Comparison of ENCODE assay signal across 17 cellular contexts in the genomic region with DNA sequence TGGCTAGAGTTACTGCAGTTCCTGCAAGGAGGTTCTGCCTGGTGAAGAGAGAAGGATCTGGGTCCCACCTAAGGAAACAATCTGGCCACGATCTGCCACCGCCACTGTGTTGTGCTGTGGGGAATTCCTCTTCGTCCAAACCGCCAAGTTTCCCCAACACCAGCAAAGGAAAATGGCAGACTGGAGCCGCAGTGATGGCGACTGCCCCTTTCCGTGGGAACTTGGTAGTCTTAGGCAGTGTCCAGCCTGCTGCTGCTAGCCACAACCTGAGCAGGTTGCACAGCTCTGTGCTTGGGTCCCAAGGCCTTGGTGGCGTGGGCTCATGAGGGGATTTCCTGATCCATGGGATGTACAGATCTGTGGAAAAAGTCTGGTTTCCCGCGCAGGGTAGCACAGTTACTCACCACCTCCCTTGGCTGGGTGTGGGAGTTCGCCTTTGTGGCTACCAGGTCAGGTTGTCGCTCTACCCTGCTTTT. TPM values are rescaled to one million over a fixed set of nuclear protein-coding genes. Genes with fewer than 3 reads are reported as not detected.
A peak's percentile ranks its signal among the peaks of the same experiment; 100 is the strongest.
DNase-seq lines count a peak whose midpoint lies in the region; ATAC-seq and TF ChIP-seq lines count a peak whose summit lies in the region.
"Had no signal": no experiment of that assay in that cellular context is flagged by ENCODE, and none has a peak within 500 bp of the region (broad histone marks: within the 10 kb centered on the region; RNA-seq: fewer than 3 reads in every experiment).

No MANE protein-coding gene starts in this region.

- H3K9me3 ChIP-seq in lower lobe of right lung: peaks cover 12% of the 10 kb centered on the region

- H3K27ac Mint-ChIP-seq in activated CD4-positive, alpha-beta T cell treated with anti-CD3 and anti-CD28 coated beads for 36 hours: no peak overlapping the region
- H3K27ac Mint-ChIP-seq in activated naive CD8-positive, alpha-beta T cell treated with anti-CD3 and anti-CD28 coated beads, Interleukin-2, amount 50 U/mL, for 24 hours: no peak overlapping the region
- peak overlapping the region; percentile 40 for H3K27ac Mint-ChIP-seq in stimulated activated naive CD8-positive, alpha-beta T cell treated with anti-CD3 and anti-CD28 coated beads, Interleukin-15, Interleukin-2, amounts not matched to agents 100 ng/mL and 50 ng/mL, for 24 hours

- H3K27me3 ChIP-seq in lower lobe of right lung (ENCODE audit: low read depth): no peaks in the 10 kb centered on the region
- H3K27me3 ChIP-seq: MG63 had no signal

- peaks cover 49% of the 10 kb centered on the region for H3K4me1 ChIP-seq in lower lobe of right lung

- peak; percentile 18 for DNase-seq in activated CD4-positive, alpha-beta T cell treated with anti-CD3 and anti-CD28 coated beads for 36 hours
- DNase-seq in activated CD4-positive, alpha-beta T cell treated with anti-CD3 and anti-CD28 coated beads for 48 hours: no peak
- DNase-seq in activated naive CD8-positive, alpha-beta T cell treated with anti-CD3 and anti-CD28 coated beads, Interleukin-2, amount 50 U/mL, for 24 hours: no peak
- DNase-seq in lower lobe of right lung (no peak), NCI-H2171 treated with DMSO at 0.1 percent for 48 hours (lab: John Stamatoyannopoulos, UW) (no peak), HuH-7 (ENCODE audit: low spot score) (no peak), putamen (ENCODE audit: low spot score) (no peak)
- DNase-seq: 8988T, Karpas-422, MG63, NCI-H1092, NCI-H146, NCI-H2081, NCI-H524 had no signal

- H3K36me3 Mint-ChIP-seq in activated CD4-positive, alpha-beta T cell treated with anti-CD3 and anti-CD28 coated beads for 36 hours (ENCODE audit: low read depth): peaks cover 25% of the 10 kb centered on the region
- peaks cover 35% of the 10 kb centered on the region for H3K36me3 Mint-ChIP-seq in activated naive CD8-positive, alpha-beta T cell treated with anti-CD3 and anti-CD28 coated beads, Interleukin-2, amount 50 U/mL, for 24 hours (ENCODE audit: low read depth)
- peaks cover 46% of the 10 kb centered on the region for H3K36me3 Mint-ChIP-seq in stimulated activated naive CD8-positive, alpha-beta T cell treated with anti-CD3 and anti-CD28 coated beads, Interleukin-15, Interleukin-2, amounts not matched to agents 100 ng/mL and 50 ng/mL, for 24 hours (ENCODE audit: low read depth)

- H3K27me3 Mint-ChIP-seq in activated CD4-positive, alpha-beta T cell treated with anti-CD3 and anti-CD28 coated beads for 36 hours: no peaks in the 10 kb centered on the region
- H3K27me3 Mint-ChIP-seq in activated naive CD8-positive, alpha-beta T cell treated with anti-CD3 and anti-CD28 coated beads, Interleukin-2, amount 50 U/mL, for 24 hours: no peaks in the 10 kb centered on the region
- no peaks in the 10 kb centered on the region for H3K27me3 Mint-ChIP-seq in stimulated activated naive CD8-positive, alpha-beta T cell treated with anti-CD3 and anti-CD28 coated beads, Interleukin-15, Interleukin-2, amounts not matched to agents 100 ng/mL and 50 ng/mL, for 24 hours

- no peaks in the 10 kb centered on the region for H3K36me3 ChIP-seq in lower lobe of right lung
- H3K36me3 ChIP-seq: MG63 had no signal

- POLR2A ChIA-PET in activated CD4-positive, alpha-beta T cell treated with anti-CD3 and anti-CD28 coated beads for 36 hours (lab: Charles Lee): interaction anchor here (0.6 kb wide), 1 partner anchor 20 kb away, joined by 3 read pairs; no protein-coding TSS in a partner anchor

- intact Hi-C loops in activated CD4-positive, alpha-beta T cell treated with anti-CD3 and anti-CD28 coated beads for 36 hours (cut with DNase I, micrococcal nuclease): no loop called here
- intact Hi-C loops in lower lobe of right lung (cut with DNase I): no loop called here

- no peak for TF ChIP-seq CTCF in lower lobe of right lung (IDR thresholded peaks at IDR 0.05)

- H3K4me3 Mint-ChIP-seq in activated CD4-positive, alpha-beta T cell treated with anti-CD3 and anti-CD28 coated beads for 36 hours: no peak overlapping the region
- no peak overlapping the region for H3K4me3 Mint-ChIP-seq in activated naive CD8-positive, alpha-beta T cell treated with anti-CD3 and anti-CD28 coated beads, Interleukin-2, amount 50 U/mL, for 24 hours
- H3K4me3 Mint-ChIP-seq in stimulated activated naive CD8-positive, alpha-beta T cell treated with anti-CD3 and anti-CD28 coated beads, Interleukin-15, Interleukin-2, amounts not matched to agents 100 ng/mL and 50 ng/mL, for 24 hours: no peak overlapping the region

- H3K4me3 ChIP-seq in lower lobe of right lung: no peak overlapping the region
- H3K4me3 ChIP-seq: MG63 had no signal

- CTCF ChIA-PET in activated CD4-positive, alpha-beta T cell treated with anti-CD3 and anti-CD28 coated beads for 36 hours (lab: Charles Lee): interaction anchor here (0.6 to 0.9 kb wide), 2 partner anchors 28 to 1167 kb away, joined by 3 read pairs; no protein-coding TSS in a partner anchor

- H3K27ac ChIP-seq in lower lobe of right lung: no peak overlapping the region

- ATAC-seq in activated CD4-positive, alpha-beta T cell treated with anti-CD3 and anti-CD28 coated beads for 36 hours: no peak
- ATAC-seq in activated naive CD8-positive, alpha-beta T cell treated with anti-CD3 and anti-CD28 coated beads, Interleukin-2, amount 50 U/mL, for 24 hours: peak; percentile 71
- ATAC-seq in lower lobe of right lung: peak; percentile 22 to 39
- ATAC-seq: Panc1, Right ventricle myocardium inferior had no signal

- peaks cover 18% of the 10 kb centered on the region for H3K9me3 Mint-ChIP-seq in activated CD4-positive, alpha-beta T cell treated with anti-CD3 and anti-CD28 coated beads for 36 hours (ENCODE audit: low read depth)
- H3K9me3 Mint-ChIP-seq in activated naive CD8-positive, alpha-beta T cell treated with anti-CD3 and anti-CD28 coated beads, Interleukin-2, amount 50 U/mL, for 24 hours: peaks cover 31% of the 10 kb centered on the region
- peaks cover 10% of the 10 kb centered on the region for H3K9me3 Mint-ChIP-seq in stimulated activated naive CD8-positive, alpha-beta T cell treated with anti-CD3 and anti-CD28 coated beads, Interleukin-15, Interleukin-2, amounts not matched to agents 100 ng/mL and 50 ng/mL, for 24 hours

- H3K4me1 Mint-ChIP-seq in activated CD4-positive, alpha-beta T cell treated with anti-CD3 and anti-CD28 coated beads for 36 hours: peaks cover 85% of the 10 kb centered on the region
- H3K4me1 Mint-ChIP-seq in activated naive CD8-positive, alpha-beta T cell treated with anti-CD3 and anti-CD28 coated beads, Interleukin-2, amount 50 U/mL, for 24 hours: peaks cover 91% of the 10 kb centered on the region
- peaks cover 95% of the 10 kb centered on the region for H3K4me1 Mint-ChIP-seq in stimulated activated naive CD8-positive, alpha-beta T cell treated with anti-CD3 and anti-CD28 coated beads, Interleukin-15, Interleukin-2, amounts not matched to agents 100 ng/mL and 50 ng/mL, for 24 hours (ENCODE audit: low read depth)

RNA-seq across cellular contexts. Expression of a gene that starts 28.6 kb away (rescaled TPM):
- total RNA-seq in activated CD4-positive, alpha-beta T cell treated with anti-CD3 and anti-CD28 coated beads for 36 hours: 10 to 100 TPM; 68.4 to 81.2 TPM
- total RNA-seq in lower lobe of right lung: 61.6 TPM
